3 cellular contexts compared by ENCODE assay signal in the genomic region with DNA sequence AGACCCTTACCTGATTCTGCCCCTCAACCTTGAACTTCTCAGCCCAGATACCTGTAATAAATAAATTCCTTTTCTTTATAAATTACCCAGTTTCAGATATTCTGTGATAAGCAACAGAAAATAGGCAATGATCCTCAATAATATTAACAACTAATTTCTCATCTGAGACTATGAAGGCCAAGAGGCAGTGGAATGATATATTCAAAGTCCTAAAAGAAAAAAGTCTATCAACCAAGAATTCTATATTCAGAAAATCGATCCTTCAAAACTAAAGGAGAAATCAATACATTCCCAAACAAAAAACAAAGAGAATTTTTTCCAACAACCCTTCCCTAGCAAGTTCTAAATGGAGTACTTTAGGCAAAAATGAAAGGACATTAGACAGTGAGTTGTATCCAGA.
TF ChIP-seq lines count a peak whose summit lies in the region.

No MANE protein-coding gene starts in this region.

TF ChIP-seq in HepG2, 621 proteins besides CTCF, POLR2A, EP300 and RAD21 (continued from another document):
- TF ChIP-seq, protein P1, sequence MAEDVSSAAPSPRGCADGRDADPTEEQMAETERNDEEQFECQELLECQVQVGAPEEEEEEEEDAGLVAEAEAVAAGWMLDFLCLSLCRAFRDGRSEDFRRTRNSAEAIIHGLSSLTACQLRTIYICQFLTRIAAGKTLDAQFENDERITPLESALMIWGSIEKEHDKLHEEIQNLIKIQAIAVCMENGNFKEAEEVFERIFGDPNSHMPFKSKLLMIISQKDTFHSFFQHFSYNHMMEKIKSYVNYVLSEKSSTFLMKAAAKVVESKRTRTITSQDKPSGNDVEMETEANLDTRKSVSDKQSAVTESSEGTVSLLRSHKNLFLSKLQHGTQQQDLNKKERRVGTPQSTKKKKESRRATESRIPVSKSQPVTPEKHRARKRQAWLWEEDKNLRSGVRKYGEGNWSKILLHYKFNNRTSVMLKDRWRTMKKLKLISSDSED (CRISPR knock-in tag; IDR thresholded peaks at IDR 0.05), result no peak
- no peak for TF ChIP-seq ZNF484 (CRISPR knock-in tag; IDR thresholded peaks at IDR 0.05; ENCODE audit: borderline replicate concordance, low read depth)
- TF ChIP-seq ZNF317 (CRISPR knock-in tag; IDR thresholded peaks at IDR 0.05), result peak; percentile 98
- TF ChIP-seq, protein P2, sequence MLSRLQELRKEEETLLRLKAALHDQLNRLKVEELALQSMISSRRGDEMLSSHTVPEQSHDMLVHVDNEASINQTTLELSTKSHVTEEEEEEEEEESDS (CRISPR knock-in tag; IDR thresholded peaks at IDR 0.05; ENCODE audit: borderline replicate concordance), result no peak
- TF ChIP-seq TCF7 (IDR thresholded peaks at IDR 0.05; ENCODE audit: low read depth), result no peak
- no peak for TF ChIP-seq ZBTB38 (CRISPR knock-in tag; IDR thresholded peaks at IDR 0.05)

TF ChIP-seq in HEK293, 187 proteins besides CTCF, POLR2A, EP300 and RAD21 (continued from another document):
- TF ChIP-seq, protein P3, sequence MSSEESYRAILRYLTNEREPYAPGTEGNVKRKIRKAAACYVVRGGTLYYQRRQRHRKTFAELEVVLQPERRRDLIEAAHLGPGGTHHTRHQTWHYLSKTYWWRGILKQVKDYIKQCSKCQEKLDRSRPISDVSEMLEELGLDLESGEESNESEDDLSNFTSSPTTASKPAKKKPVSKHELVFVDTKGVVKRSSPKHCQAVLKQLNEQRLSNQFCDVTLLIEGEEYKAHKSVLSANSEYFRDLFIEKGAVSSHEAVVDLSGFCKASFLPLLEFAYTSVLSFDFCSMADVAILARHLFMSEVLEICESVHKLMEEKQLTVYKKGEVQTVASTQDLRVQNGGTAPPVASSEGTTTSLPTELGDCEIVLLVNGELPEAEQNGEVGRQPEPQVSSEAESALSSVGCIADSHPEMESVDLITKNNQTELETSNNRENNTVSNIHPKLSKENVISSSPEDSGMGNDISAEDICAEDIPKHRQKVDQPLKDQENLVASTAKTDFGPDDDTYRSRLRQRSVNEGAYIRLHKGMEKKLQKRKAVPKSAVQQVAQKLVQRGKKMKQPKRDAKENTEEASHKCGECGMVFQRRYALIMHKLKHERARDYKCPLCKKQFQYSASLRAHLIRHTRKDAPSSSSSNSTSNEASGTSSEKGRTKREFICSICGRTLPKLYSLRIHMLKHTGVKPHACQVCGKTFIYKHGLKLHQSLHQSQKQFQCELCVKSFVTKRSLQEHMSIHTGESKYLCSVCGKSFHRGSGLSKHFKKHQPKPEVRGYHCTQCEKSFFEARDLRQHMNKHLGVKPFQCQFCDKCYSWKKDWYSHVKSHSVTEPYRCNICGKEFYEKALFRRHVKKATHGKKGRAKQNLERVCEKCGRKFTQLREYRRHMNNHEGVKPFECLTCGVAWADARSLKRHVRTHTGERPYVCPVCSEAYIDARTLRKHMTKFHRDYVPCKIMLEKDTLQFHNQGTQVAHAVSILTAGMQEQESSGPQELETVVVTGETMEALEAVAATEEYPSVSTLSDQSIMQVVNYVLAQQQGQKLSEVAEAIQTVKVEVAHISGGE (tag by site-specific recombination; conservative IDR thresholded peaks at IDR 0.05; ENCODE audit: low read depth), result no peak

TF ChIP-seq in K562, 482 proteins besides CTCF, POLR2A, EP300 and RAD21 (continued from another document):
- TF ChIP-seq, protein P4, sequence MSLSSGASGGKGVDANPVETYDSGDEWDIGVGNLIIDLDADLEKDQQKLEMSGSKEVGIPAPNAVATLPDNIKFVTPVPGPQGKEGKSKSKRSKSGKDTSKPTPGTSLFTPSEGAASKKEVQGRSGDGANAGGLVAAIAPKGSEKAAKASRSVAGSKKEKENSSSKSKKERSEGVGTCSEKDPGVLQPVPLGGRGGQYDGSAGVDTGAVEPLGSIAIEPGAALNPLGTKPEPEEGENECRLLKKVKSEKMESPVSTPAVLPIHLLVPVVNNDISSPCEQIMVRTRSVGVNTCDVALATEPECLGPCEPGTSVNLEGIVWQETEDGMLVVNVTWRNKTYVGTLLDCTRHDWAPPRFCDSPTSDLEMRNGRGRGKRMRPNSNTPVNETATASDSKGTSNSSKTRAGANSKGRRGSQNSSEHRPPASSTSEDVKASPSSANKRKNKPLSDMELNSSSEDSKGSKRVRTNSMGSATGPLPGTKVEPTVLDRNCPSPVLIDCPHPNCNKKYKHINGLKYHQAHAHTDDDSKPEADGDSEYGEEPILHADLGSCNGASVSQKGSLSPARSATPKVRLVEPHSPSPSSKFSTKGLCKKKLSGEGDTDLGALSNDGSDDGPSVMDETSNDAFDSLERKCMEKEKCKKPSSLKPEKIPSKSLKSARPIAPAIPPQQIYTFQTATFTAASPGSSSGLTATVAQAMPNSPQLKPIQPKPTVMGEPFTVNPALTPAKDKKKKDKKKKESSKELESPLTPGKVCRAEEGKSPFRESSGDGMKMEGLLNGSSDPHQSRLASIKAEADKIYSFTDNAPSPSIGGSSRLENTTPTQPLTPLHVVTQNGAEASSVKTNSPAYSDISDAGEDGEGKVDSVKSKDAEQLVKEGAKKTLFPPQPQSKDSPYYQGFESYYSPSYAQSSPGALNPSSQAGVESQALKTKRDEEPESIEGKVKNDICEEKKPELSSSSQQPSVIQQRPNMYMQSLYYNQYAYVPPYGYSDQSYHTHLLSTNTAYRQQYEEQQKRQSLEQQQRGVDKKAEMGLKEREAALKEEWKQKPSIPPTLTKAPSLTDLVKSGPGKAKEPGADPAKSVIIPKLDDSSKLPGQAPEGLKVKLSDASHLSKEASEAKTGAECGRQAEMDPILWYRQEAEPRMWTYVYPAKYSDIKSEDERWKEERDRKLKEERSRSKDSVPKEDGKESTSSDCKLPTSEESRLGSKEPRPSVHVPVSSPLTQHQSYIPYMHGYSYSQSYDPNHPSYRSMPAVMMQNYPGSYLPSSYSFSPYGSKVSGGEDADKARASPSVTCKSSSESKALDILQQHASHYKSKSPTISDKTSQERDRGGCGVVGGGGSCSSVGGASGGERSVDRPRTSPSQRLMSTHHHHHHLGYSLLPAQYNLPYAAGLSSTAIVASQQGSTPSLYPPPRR (CRISPR knock-in tag; IDR thresholded peaks at IDR 0.05; ENCODE audit: borderline replicate concordance), result no peak
- no peak for TF ChIP-seq PRPF4 (IDR thresholded peaks at IDR 0.05; ENCODE audit: insufficient read depth, low read depth, low read length, poor library complexity, severe bottlenecking)
- no peak for TF ChIP-seq ZBED1 (IDR thresholded peaks at IDR 0.05)
